17 cellular contexts compared by ENCODE assay signal in the genomic region with DNA sequence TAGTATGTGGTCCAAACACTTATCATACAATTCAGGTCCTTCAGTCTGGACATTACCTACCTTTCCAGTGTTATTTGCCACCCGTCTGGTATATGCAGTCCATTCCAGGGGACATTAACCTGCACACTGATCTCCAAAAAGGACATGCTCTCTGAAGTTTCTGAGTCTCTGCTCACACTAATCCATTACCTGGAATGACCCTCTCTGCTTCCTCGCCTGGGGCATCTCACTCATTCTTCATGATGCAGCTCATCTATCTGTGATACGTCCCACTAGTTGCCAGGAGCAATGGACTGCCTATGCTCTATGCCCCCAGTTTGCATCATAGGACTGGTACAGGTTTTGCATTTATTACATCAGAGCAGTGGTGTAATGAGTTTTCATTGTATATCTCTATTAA. TPM values are rescaled to one million over a fixed set of nuclear protein-coding genes. Genes with fewer than 3 reads are reported as not detected.
DNase-seq lines count a peak whose midpoint lies in the region; ATAC-seq and TF ChIP-seq lines count a peak whose summit lies in the region.
"Had no signal": no experiment of that assay in that cellular context is flagged by ENCODE, and none has a peak within 500 bp of the region (broad histone marks: within the 10 kb centered on the region; RNA-seq: fewer than 3 reads in every experiment).

No MANE protein-coding gene starts in this region.

- no peaks in the 10 kb centered on the region for H3K36me3 Mint-ChIP-seq in WTC11
- H3K36me3 Mint-ChIP-seq in type B pancreatic cell = no peaks in the 10 kb centered on the region

- CTCF ChIA-PET in WTC11 (lab: Charles Lee) = interaction anchor here (1.1 kb wide), 1 partner anchor 18 kb away, joined by 8 read pairs; no protein-coding TSS in a partner anchor

- H3K4me3 Mint-ChIP-seq in WTC11 (peak overlapping the region; percentile 89), type B pancreatic cell (peak overlapping the region; percentile 54)

- TF ChIP-seq CTCF in WTC11 (IDR thresholded peaks at IDR 0.05) = no peak
- no peak for TF ChIP-seq CTCF in type B pancreatic cell (conservative IDR thresholded peaks at IDR 0.05)

- H3K4me1 Mint-ChIP-seq in WTC11 = peaks cover 50% of the 10 kb centered on the region
- H3K4me1 Mint-ChIP-seq in type B pancreatic cell (ENCODE audit: unreplicated experiment) = peaks cover 40% of the 10 kb centered on the region

- H3K27ac Mint-ChIP-seq in WTC11 (no peak overlapping the region), type B pancreatic cell (no peak overlapping the region)

- POLR2A ChIA-PET in WTC11 (lab: Charles Lee) = no interaction called here

- no peak for ATAC-seq in WTC11
- ATAC-seq in GM18870 (IDR thresholded peaks at IDR 0.05; ENCODE audit: unreplicated experiment) = no peak
- no peak for ATAC-seq in GM19351 (IDR thresholded peaks at IDR 0.05; ENCODE audit: unreplicated experiment)
- ATAC-seq: HCT116 had no signal

- H3K27me3 Mint-ChIP-seq in WTC11 (ENCODE audit: low read depth) = peaks cover 23% of the 10 kb centered on the region
- peaks cover 58% of the 10 kb centered on the region for H3K27me3 Mint-ChIP-seq in type B pancreatic cell

- no peaks in the 10 kb centered on the region for H3K9me3 Mint-ChIP-seq in WTC11
- H3K9me3 Mint-ChIP-seq in type B pancreatic cell = no peaks in the 10 kb centered on the region

- DNase-seq in NCI-H1417 (lab: John Stamatoyannopoulos, UW) (peak in 2 of 3 experiments; percentile 12 to 43), NCI-H1417 treated with DMSO at 0.1 percent for 48 hours (lab: John Stamatoyannopoulos, UW) (no peak), WTC11 (ENCODE audit: low spot score) (no peak), islet precursor cell (peak; percentile 73), type B pancreatic cell (ENCODE audit: extremely low spot score, unreplicated experiment) (no peak), NCI-H345 (lab: John Stamatoyannopoulos, UW) (no peak)
- DNase-seq: DMS153; EL; MV-4-11; NCI-H146; NCI-H510A; NK-92 treated with Interleukin-12 subunit alpha and Interleukin-12 subunit beta, amount 100 ng/mL, for 24 hours; RPMI8226; SJCRH30 had no signal

TF ChIP-seq in WTC11, 78 proteins besides CTCF, POLR2A, EP300 and RAD21:
- TF ChIP-seq GTF2I (CRISPR knock-in tag; conservative IDR thresholded peaks at IDR 0.05) (no peak), GRHL2 (CRISPR knock-in tag; IDR thresholded peaks at IDR 0.05; ENCODE audit: insufficient replicate concordance, severe bottlenecking) (no peak), SP1 (CRISPR knock-in tag; conservative IDR thresholded peaks at IDR 0.05) (no peak), FOXJ3 (CRISPR knock-in tag; IDR thresholded peaks at IDR 0.05; ENCODE audit: borderline replicate concordance) (no peak)

RNA-seq across cellular contexts. Expression of a gene that starts 5.9 kb away (rescaled TPM):
- total RNA-seq in WTC11 (2021) = 591 to 627 TPM (median 616 TPM) in 3 replicates
- 37.8 and 158 TPM in 2 replicates for total RNA-seq in type B pancreatic cell (ENCODE audit: low replicate concordance)

RNA-seq across cellular contexts. Expression of a gene that starts 25.4 kb away (rescaled TPM):
- 30.2 to 38.2 TPM (median 32.5 TPM) in 3 replicates for total RNA-seq in WTC11 (2021)
- 18.1 and 24.1 TPM in 2 replicates for total RNA-seq in type B pancreatic cell (ENCODE audit: low replicate concordance)

Comparison
In these comparisons a context has a peak if more than half of its experiments do, and no peak if none do; other contexts are left out.
1. DNase-seq: peak in NCI-H1417 (2 of 3) and islet precursor cell (single experiment); none in NCI-H1417 treated with DMSO at 0.1 percent for 48 hours (single experiment), WTC11 (single experiment), type B pancreatic cell (single experiment) and NCI-H345 (single experiment).